Comparison of ENCODE assay signal across 19 cellular contexts in genomic region chr2:235201796-235202195, GRCh38.
"Had no signal": no experiment of that assay in that cellular context is flagged by ENCODE, and none has a peak within 500 bp of the region (broad histone marks: within the 10 kb centered on the region; RNA-seq: fewer than 3 reads in every experiment).

No MANE protein-coding gene starts in this region.

- H3K27me3 Mint-ChIP-seq: activated CD4-positive, alpha-beta memory T cell treated with anti-CD3 and anti-CD28 coated beads, Interleukin-2, amount 10 ng/mL, durations not matched to agents 7 days and 5 days; activated naive CD4-positive, alpha-beta T cell treated with anti-CD3 and anti-CD28 coated beads, Interleukin-2, amount 50 U/mL, for 24 hours had no signal

- H3K4me3 ChIP-seq: adrenal gland, cardiac muscle cell, esophagus muscularis mucosa, ovary, skin epidermis, transverse colon had no signal

- H3K27ac Mint-ChIP-seq: activated CD4-positive, alpha-beta memory T cell treated with anti-CD3 and anti-CD28 coated beads, Interleukin-2, amount 10 ng/mL, durations not matched to agents 7 days and 5 days; activated naive CD4-positive, alpha-beta T cell treated with anti-CD3 and anti-CD28 coated beads, Interleukin-2, amount 50 U/mL, for 24 hours; nephron; WTC11 had no signal

- H3K9me3 ChIP-seq: adrenal gland, esophagus muscularis mucosa, ovary, transverse colon had no signal

- H3K9me3 Mint-ChIP-seq: activated CD4-positive, alpha-beta memory T cell treated with anti-CD3 and anti-CD28 coated beads, Interleukin-2, amount 10 ng/mL, durations not matched to agents 7 days and 5 days; activated naive CD4-positive, alpha-beta T cell treated with anti-CD3 and anti-CD28 coated beads, Interleukin-2, amount 50 U/mL, for 24 hours; activated T-cell treated with anti-CD3 and anti-CD28 coated beads, Interleukin-2, amount 50 U/mL, for 4 hours had no signal

- H3K36me3 ChIP-seq: adrenal gland, cardiac muscle cell, esophagus muscularis mucosa, ovary, transverse colon had no signal

- FAIRE-seq: colon had no signal

- H3K4me1 Mint-ChIP-seq: activated CD4-positive, alpha-beta memory T cell treated with anti-CD3 and anti-CD28 coated beads, Interleukin-2, amount 10 ng/mL, durations not matched to agents 7 days and 5 days; activated naive CD4-positive, alpha-beta T cell treated with anti-CD3 and anti-CD28 coated beads, Interleukin-2, amount 50 U/mL, for 24 hours had no signal

- H3K4me1 ChIP-seq: adrenal gland, esophagus muscularis mucosa, transverse colon had no signal

- H3K27ac ChIP-seq: adrenal gland, cardiac muscle cell, esophagus muscularis mucosa, ovary, skin epidermis, transverse colon had no signal

- H3K4me3 Mint-ChIP-seq: activated CD4-positive, alpha-beta memory T cell treated with anti-CD3 and anti-CD28 coated beads, Interleukin-2, amount 10 ng/mL, durations not matched to agents 7 days and 5 days; activated naive CD4-positive, alpha-beta T cell treated with anti-CD3 and anti-CD28 coated beads, Interleukin-2, amount 50 U/mL, for 24 hours; activated T-cell treated with anti-CD3 and anti-CD28 coated beads, Interleukin-2, amount 50 U/mL, for 4 hours; nephron; WTC11 had no signal

- ATAC-seq: activated T-cell treated with anti-CD3 and anti-CD28 coated beads, Interleukin-2, amount 50 U/mL, for 4 hours; WTC11 had no signal

- DNase-seq: activated CD4-positive, alpha-beta memory T cell treated with anti-CD3 and anti-CD28 coated beads, Interleukin-2, amount 10 ng/mL, durations not matched to agents 7 days and 5 days; activated CD4-positive, alpha-beta T cell treated with anti-CD3 and anti-CD28 coated beads for 4 hours; activated effector memory CD4-positive, alpha-beta T cell treated with Interleukin-2 at 50 U/mL for 16 hours; activated T-cell treated with anti-CD3 and anti-CD28 coated beads, Interleukin-2, amount 50 U/mL, for 4 hours; adrenal gland; hypothalamus; ovary; stimulated activated CD4-positive, alpha-beta T cell treated with anti-CD3 and anti-CD28 coated beads, Interleukin-4, amount 100 ng/mL, for 4 hours; stimulated activated CD8-positive, alpha-beta memory T cell treated with anti-CD3 and anti-CD28 coated beads, Interleukin-4, amount 100 ng/mL, for 48 hours; stimulated activated naive CD4-positive, alpha-beta T cell treated with Interleukin-2 at 50 U/mL for 16 hours; T-helper 2 cell; transverse colon had no signal

- H3K27me3 ChIP-seq: adrenal gland, cardiac muscle cell, ovary, transverse colon had no signal

- H3K36me3 Mint-ChIP-seq: activated naive CD4-positive, alpha-beta T cell treated with anti-CD3 and anti-CD28 coated beads, Interleukin-2, amount 50 U/mL, for 24 hours; WTC11 had no signal
